Comparison of ENCODE assay signal across 14 cellular contexts in the genomic region with DNA sequence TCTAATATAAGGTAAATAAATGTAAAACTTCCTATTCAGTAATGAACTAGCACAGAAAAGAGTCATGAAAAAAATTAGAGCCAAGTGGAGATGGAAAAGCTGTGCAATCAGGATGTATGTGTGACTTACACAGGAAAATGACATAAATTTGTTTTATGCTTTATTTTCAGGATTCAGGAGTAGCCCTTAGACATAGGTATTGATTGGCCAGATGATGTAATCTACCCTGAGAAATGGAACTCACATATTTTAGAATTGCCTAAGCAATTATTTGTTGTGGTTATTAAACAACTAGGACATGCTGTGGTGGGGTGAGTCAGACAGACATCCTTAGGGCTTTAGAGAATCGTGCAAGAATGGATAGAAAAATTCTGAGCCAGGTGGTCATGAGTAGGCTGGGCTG.
DNase-seq lines count a peak whose midpoint lies in the region; ATAC-seq and TF ChIP-seq lines count a peak whose summit lies in the region.
"Had no signal": no experiment of that assay in that cellular context is flagged by ENCODE, and none has a peak within 500 bp of the region (broad histone marks: within the 10 kb centered on the region; RNA-seq: fewer than 3 reads in every experiment).

No MANE protein-coding gene starts in this region.

- H3K9me3 Mint-ChIP-seq in osteocyte (ENCODE audit: unreplicated experiment): no peaks in the 10 kb centered on the region

- peak; percentile 20 for DNase-seq in GM04503 (ENCODE audit: low read depth)
- peak; percentile 87 for DNase-seq in NCI-H69 (lab: John Stamatoyannopoulos, UW)
- DNase-seq in dorsolateral prefrontal cortex: no peak
- no peak for DNase-seq in osteocyte (ENCODE audit: extremely low spot score, unreplicated experiment)
- no peak for DNase-seq in SIG-M5 (lab: John Stamatoyannopoulos, UW)
- DNase-seq in SHP77 treated with DMSO at 0.1 percent for 48 hours (lab: John Stamatoyannopoulos, UW): no peak
- DNase-seq: activated T-cell treated with anti-CD3 and anti-CD28 coated beads, Interleukin-2, amount 50 U/mL, for 48 hours; GF-D8; Karpas-422; kidney; NCI-H774 had no signal

- H3K4me3 ChIP-seq in dorsolateral prefrontal cortex: peak overlapping the region in 3 of 59 donors; percentile 1 to 15 (median 8)
- H3K4me3 ChIP-seq: prostate gland had no signal

- peaks cover under 1% of the 10 kb centered on the region for H3K36me3 Mint-ChIP-seq in osteocyte (ENCODE audit: unreplicated experiment)

- no peak for TF ChIP-seq CTCF in dorsolateral prefrontal cortex (IDR thresholded peaks at IDR 0.05 in 54 of 56, conservative IDR thresholded peaks at IDR 0.05 in 2 of 56; ENCODE audit: low read depth in 1 of 56, partially characterized antibody in 56 of 56)
- TF ChIP-seq CTCF in osteocyte (IDR thresholded peaks at IDR 0.05): no peak

- intact Hi-C loops in dorsolateral prefrontal cortex (cut with DNase I): no loop called here

- no peak for ATAC-seq in GM19035 (IDR thresholded peaks at IDR 0.05; ENCODE audit: unreplicated experiment)
- ATAC-seq in HG02885 (IDR thresholded peaks at IDR 0.05; ENCODE audit: poor library complexity, unreplicated experiment): no peak

- peak overlapping the region; percentile 29 for H3K27ac Mint-ChIP-seq in osteocyte (ENCODE audit: unreplicated experiment)

- peaks cover 27% of the 10 kb centered on the region for H3K4me1 Mint-ChIP-seq in osteocyte (ENCODE audit: unreplicated experiment)

- H3K27me3 Mint-ChIP-seq in osteocyte (ENCODE audit: unreplicated experiment): no peaks in the 10 kb centered on the region

- H3K27ac ChIP-seq in dorsolateral prefrontal cortex: peak overlapping the region in 52 of 59 donors; percentile 7 to 88 (median 74)
- H3K27ac ChIP-seq: prostate gland had no signal

- no peak overlapping the region for H3K4me3 Mint-ChIP-seq in osteocyte (ENCODE audit: unreplicated experiment)

- no peaks in the 10 kb centered on the region for H3K27me3 ChIP-seq in dorsolateral prefrontal cortex

Comparison
In these comparisons a context has a peak if more than half of its experiments do, and no peak if none do; other contexts are left out.
1. DNase-seq: peak in GM04503 (single experiment) and NCI-H69 (single experiment); none in dorsolateral prefrontal cortex (0 of 10), osteocyte (single experiment), SIG-M5 (single experiment) and SHP77 treated with DMSO at 0.1 percent for 48 hours (single experiment).